In genomic region chr1:10399487-10399917, GRCh38 we compare ENCODE assay signal across 8 cellular contexts. TPM values are rescaled to one million over a fixed set of nuclear protein-coding genes. Genes with fewer than 3 reads are reported as not detected.
DNase-seq lines count a peak whose midpoint lies in the region; ATAC-seq and TF ChIP-seq lines count a peak whose summit lies in the region.

No MANE protein-coding gene starts in this region.

- H3K27ac Mint-ChIP-seq in naive thymus-derived CD8-positive, alpha-beta T cell, result peak overlapping the region in 9 of 10 donors; percentile 47 to 87 (median 82)

- peak overlapping the region; percentile 64 for H3K4me3 ChIP-seq in AG09309 (ENCODE audit: control insufficient read depth, low read depth, low read length)
- H3K4me3 ChIP-seq in esophagus squamous epithelium, result peak overlapping the region; percentile 84 to 91 (median 88)

- DNase-seq in AG09309 (ENCODE audit: low read depth) (no peak), esophagus squamous epithelium (lab: John Stamatoyannopoulos, UW) (no peak), SHP77 treated with DMSO at 0.1 percent for 48 hours (lab: John Stamatoyannopoulos, UW) (no peak), NCI-H146 treated with DMSO at 0.1 percent for 48 hours (lab: John Stamatoyannopoulos, UW; ENCODE audit: unreplicated experiment) (no peak)
- no peak for DNase-seq in naive thymus-derived CD8-positive, alpha-beta T cell

- peaks cover 10 to 26% (median 19%) of the 10 kb centered on the region in 4 donors for H3K4me1 Mint-ChIP-seq in naive thymus-derived CD8-positive, alpha-beta T cell

- H3K9me3 Mint-ChIP-seq in naive thymus-derived CD8-positive, alpha-beta T cell, result no peaks in the 10 kb centered on the region

- no peaks in the 10 kb centered on the region for H3K9me3 ChIP-seq in esophagus squamous epithelium

- POLR2A ChIA-PET in naive thymus-derived CD8-positive, alpha-beta T cell (lab: Charles Lee), result interaction anchor here (1.2 to 2.0 kb wide), 5 partner anchors 12 to 189 kb away, joined by 3 to 11 read pairs (median 5); partner anchors contain the start of genes CENPS, DFFA and KIF1B

- peak overlapping the region; percentile 85 to 94 (median 91) for H3K4me3 Mint-ChIP-seq in naive thymus-derived CD8-positive, alpha-beta T cell

- TF ChIP-seq CTCF in AG09309 (IDR thresholded peaks at IDR 0.05; ENCODE audit: control insufficient read depth, insufficient read depth, low read depth, low read length, missing control alignments) (no peak), VCaP (conservative IDR thresholded peaks at IDR 0.05) (no peak), esophagus squamous epithelium (IDR thresholded peaks at IDR 0.05) (no peak)

- H3K27me3 Mint-ChIP-seq in naive thymus-derived CD8-positive, alpha-beta T cell, result no peaks in the 10 kb centered on the region

- peaks cover 15 to 54% (median 25%) of the 10 kb centered on the region in 3 donors for H3K4me1 ChIP-seq in esophagus squamous epithelium

- H3K36me3 ChIP-seq in esophagus squamous epithelium, result peaks cover 8 to 37% (median 23%) of the 10 kb centered on the region in 3 donors

- TF ChIP-seq POLR2A in esophagus squamous epithelium (IDR thresholded peaks at IDR 0.05), result no peak

- WGBS in esophagus squamous epithelium, 2 donors, result 0 to 1% methylated on average over 10 to 28 of the region's 34 CpGs

- ATAC-seq in GM21381 (IDR thresholded peaks at IDR 0.05; ENCODE audit: unreplicated experiment) (peak; percentile 1), HG03354 (IDR thresholded peaks at IDR 0.05; ENCODE audit: poor library complexity, severe bottlenecking, unreplicated experiment) (no peak)
- ATAC-seq in naive thymus-derived CD8-positive, alpha-beta T cell, result no peak

- peaks cover 0 to 30% (median 5%) of the 10 kb centered on the region in 3 donors for H3K36me3 Mint-ChIP-seq in naive thymus-derived CD8-positive, alpha-beta T cell

- intact Hi-C loops in esophagus squamous epithelium (cut with DNase I), result no loop called here

- peak overlapping the region; percentile 93 for H3K27ac ChIP-seq in VCaP
- peak overlapping the region; percentile 95 to 97 (median 96) for H3K27ac ChIP-seq in esophagus squamous epithelium

- H3K27me3 ChIP-seq in esophagus squamous epithelium, result no peaks in the 10 kb centered on the region

RNA-seq across cellular contexts. Expression of gene PGD, which starts 0.6 kb away (rescaled TPM):
- 1,000 to 10,000 TPM in 1 of 4 donors, 100 to 1,000 TPM in 3; 396 to 1,138 (median 704) TPM for total RNA-seq in esophagus squamous epithelium
- total RNA-seq in naive thymus-derived CD8-positive, alpha-beta T cell, result 10 to 100 TPM; 42.2 to 46.6 TPM
- polyA plus RNA-seq in naive thymus-derived CD8-positive, alpha-beta T cell, result 10 to 100 TPM; 41.4 to 52.8 (median 46.6) TPM

RNA-seq across cellular contexts. Expression of gene CENPS, which starts 30.7 kb away (rescaled TPM):
- 10 to 100 TPM in 1 of 4 donors, 1 to 10 TPM in 3; 5.6 to 15.7 (median 6.1) TPM for total RNA-seq in esophagus squamous epithelium
- 1 to 10 TPM; 6.4 to 9.5 TPM for total RNA-seq in naive thymus-derived CD8-positive, alpha-beta T cell
- 10 to 100 TPM in 1 of 3 donors, 1 to 10 TPM in 2; 8.6 to 11.2 (median 9.4) TPM for polyA plus RNA-seq in naive thymus-derived CD8-positive, alpha-beta T cell

RNA-seq across cellular contexts. Expression of gene CORT, which starts 50.3 kb away (rescaled TPM):
- total RNA-seq in esophagus squamous epithelium, result under 1 TPM in 3 of 4 donors, not detected in 1; 0.38 to 0.83 (median 0.70) TPM
- total RNA-seq in naive thymus-derived CD8-positive, alpha-beta T cell, result under 1 TPM in 1 of 2 experiments, not detected in 1; 0.44 TPM
- under 1 TPM in 1 of 3 donors, not detected in 2; 0.22 TPM for polyA plus RNA-seq in naive thymus-derived CD8-positive, alpha-beta T cell

Comparison
In these comparisons a context has a peak if more than half of its experiments do, and no peak if none do; other contexts are left out.
1. RNA of gene PGD, which starts 0.6 kb away (total RNA-seq): 396 to 1,138 TPM in esophagus squamous epithelium; 42.2 to 46.6 TPM in naive thymus-derived CD8-positive, alpha-beta T cell; every median in the first group is over 4 times any median in the second.